ENCODE assay signal across 1 cellular context in genomic region chr19:17079710-17080440, GRCh38.
TF ChIP-seq lines count a peak whose summit lies in the region.

No MANE protein-coding gene starts in this region.

TF ChIP-seq in SK-N-SH, 30 proteins besides CTCF, POLR2A, EP300 and RAD21 (continued from another document):
- TF ChIP-seq IRF3 (IDR thresholded peaks at IDR 0.05; ENCODE audit: low read depth, low read length) (no peak), ELF1 (IDR thresholded peaks at IDR 0.05) (no peak), PBX3 (IDR thresholded peaks at IDR 0.05) (peak; percentile 66), REST (IDR thresholded peaks at IDR 0.05; ENCODE audit: low read depth, low read length) (no peak), GATA2 (CRISPR knock-in tag; IDR thresholded peaks at IDR 0.05) (peak; percentile 22; the same call in 1 of the 2 replicates), USF1 (IDR thresholded peaks at IDR 0.05; ENCODE audit: borderline replicate concordance, low read depth) (no peak), ZBTB33 (IDR thresholded peaks at IDR 0.05; ENCODE audit: borderline replicate concordance, low read depth) (no peak), TEAD4 (IDR thresholded peaks at IDR 0.05; ENCODE audit: borderline replicate concordance, insufficient read depth) (peak; percentile 52; the same call in 1 of the 2 replicates), USF2 (IDR thresholded peaks at IDR 0.05; ENCODE audit: borderline replicate concordance, low read depth, low read length) (no peak), GABPA (IDR thresholded peaks at IDR 0.05; ENCODE audit: low read depth) (no peak), CHD2 (IDR thresholded peaks at IDR 0.05; ENCODE audit: low read length, partially characterized antibody) (peak; percentile 8), RFX5 (IDR thresholded peaks at IDR 0.05; ENCODE audit: low read length) (no peak), POLR2AphosphoS5 (IDR thresholded peaks at IDR 0.05; ENCODE audit: low read depth, low read length) (peak; percentile 49; the same call in 1 of the 2 replicates), NFIC (IDR thresholded peaks at IDR 0.05; ENCODE audit: borderline replicate concordance) (0 out of 2 replicates have a peak, but pooled peaks have one; percentile 21), FOXM1 (IDR thresholded peaks at IDR 0.05; ENCODE audit: low read depth) (no peak), YY1 (IDR thresholded peaks at IDR 0.05; ENCODE audit: low read depth) (no peak), TAF1 (IDR thresholded peaks at IDR 0.05; ENCODE audit: borderline replicate concordance, low read depth, low read length) (peak; percentile 49; the same call in 1 of the 2 replicates), RCOR1 (IDR thresholded peaks at IDR 0.05; ENCODE audit: low read length) (no peak)
TF ChIP-seq in SK-N-SH: peak in this region for 16.
